Comparison of ENCODE assay signal across 7 cellular contexts in genomic region chr9:128034821-128035764, GRCh38. TPM values are rescaled to one million over a fixed set of nuclear protein-coding genes. Genes with fewer than 3 reads are reported as not detected.
DNase-seq lines count a peak whose midpoint lies in the region; ATAC-seq and TF ChIP-seq lines count a peak whose summit lies in the region.

No MANE protein-coding gene starts in this region.

- H3K4me2 ChIP-seq in KMS-11 (0 out of 2 replicates have a peak overlapping the region, but pooled peaks have one; percentile 41), OCI-LY1 (ENCODE audit: low read length) (no peak overlapping the region)

- no peak overlapping the region for H3K4me3 Mint-ChIP-seq in stimulated activated naive CD8-positive, alpha-beta T cell treated with anti-CD3 and anti-CD28 coated beads, Interleukin-15, Interleukin-2, amounts not matched to agents 100 ng/mL and 50 ng/mL, for 24 hours

- no peak overlapping the region for H3K9ac ChIP-seq in KMS-11
- H3K9ac ChIP-seq in OCI-LY1 (ENCODE audit: low read length): no peak overlapping the region

- H3K9me3 Mint-ChIP-seq in stimulated activated naive CD8-positive, alpha-beta T cell treated with anti-CD3 and anti-CD28 coated beads, Interleukin-15, Interleukin-2, amounts not matched to agents 100 ng/mL and 50 ng/mL, for 24 hours: no peaks in the 10 kb centered on the region

- H3K27ac Mint-ChIP-seq in stimulated activated naive CD8-positive, alpha-beta T cell treated with anti-CD3 and anti-CD28 coated beads, Interleukin-15, Interleukin-2, amounts not matched to agents 100 ng/mL and 50 ng/mL, for 24 hours: peak overlapping the region; percentile 65

- DNase-seq in activated T-cell treated with anti-CD3 and anti-CD28 coated beads for 1 hour (ENCODE audit: low read depth) (peak; percentile 48), epithelial cell of proximal tubule (ENCODE audit: low read depth) (peak; percentile 49), mucosa of descending colon (peak; percentile 72 to 80 (median 79))

- H3K27me3 Mint-ChIP-seq in stimulated activated naive CD8-positive, alpha-beta T cell treated with anti-CD3 and anti-CD28 coated beads, Interleukin-15, Interleukin-2, amounts not matched to agents 100 ng/mL and 50 ng/mL, for 24 hours: no peaks in the 10 kb centered on the region

- H3K27me3 ChIP-seq in KMS-11 (ENCODE audit: insufficient read depth, low read depth) (no peaks in the 10 kb centered on the region), OCI-LY1 (ENCODE audit: insufficient read depth, low read length) (no peaks in the 10 kb centered on the region; the same call in 1 of the 2 replicates)

- no peaks in the 10 kb centered on the region for H3K36me3 Mint-ChIP-seq in stimulated activated naive CD8-positive, alpha-beta T cell treated with anti-CD3 and anti-CD28 coated beads, Interleukin-15, Interleukin-2, amounts not matched to agents 100 ng/mL and 50 ng/mL, for 24 hours (ENCODE audit: low read depth)

- no peaks in the 10 kb centered on the region for H3K9me2 ChIP-seq in OCI-LY1 (ENCODE audit: low read depth, low read length)

- TF ChIP-seq CTCF in GM12875 (IDR thresholded peaks at IDR 0.05; ENCODE audit: borderline replicate concordance, insufficient read depth, low read depth, low read length): peak; percentile 68; the same call in 1 of the 2 replicates
- peak; percentile 88 for TF ChIP-seq CTCF in KMS-11 (conservative IDR thresholded peaks at IDR 0.05; ENCODE audit: low read depth, low read length)
- peak; percentile 92 for TF ChIP-seq CTCF in OCI-LY1 (IDR thresholded peaks at IDR 0.05; ENCODE audit: low read length)
- TF ChIP-seq CTCF in epithelial cell of proximal tubule (conservative IDR thresholded peaks at IDR 0.05; ENCODE audit: low read depth, low read length): peak; percentile 85
- TF ChIP-seq CTCF in mucosa of descending colon (IDR thresholded peaks at IDR 0.05): peak; percentile 76

- H3K4me1 Mint-ChIP-seq in stimulated activated naive CD8-positive, alpha-beta T cell treated with anti-CD3 and anti-CD28 coated beads, Interleukin-15, Interleukin-2, amounts not matched to agents 100 ng/mL and 50 ng/mL, for 24 hours (ENCODE audit: low read depth): peaks cover 40% of the 10 kb centered on the region

- no peaks in the 10 kb centered on the region for H3F3A ChIP-seq in OCI-LY1 (ENCODE audit: insufficient read depth, low read length)

- H3K9me3 ChIP-seq in OCI-LY1 (ENCODE audit: low read length): no peaks in the 10 kb centered on the region
- H3K9me3 ChIP-seq in mucosa of descending colon: no peaks in the 10 kb centered on the region

- ATAC-seq in mucosa of descending colon: peak; percentile 96

- H3K27ac ChIP-seq in KMS-11: no peak overlapping the region
- no peak overlapping the region for H3K27ac ChIP-seq in OCI-LY1 (ENCODE audit: low read depth, low read length, poor library complexity, severe bottlenecking)

- H3K4me1 ChIP-seq in KMS-11 (ENCODE audit: low read depth, poor library complexity, severe bottlenecking): peaks cover 26% of the 10 kb centered on the region
- peaks cover 13% of the 10 kb centered on the region for H3K4me1 ChIP-seq in OCI-LY1 (ENCODE audit: insufficient read depth, low read length, severe bottlenecking)
- H3K4me1 ChIP-seq in mucosa of descending colon (ENCODE audit: low read depth): peaks cover 19% of the 10 kb centered on the region

- no peak overlapping the region for H3K4me3 ChIP-seq in GM12875 (ENCODE audit: low read depth, low read length)
- no peak overlapping the region for H3K4me3 ChIP-seq in KMS-11 (IDR thresholded peaks at IDR 0.05; ENCODE audit: insufficient read depth, low read depth, low read length)
- H3K4me3 ChIP-seq in OCI-LY1 (ENCODE audit: low read depth, low read length, poor library complexity, severe bottlenecking): no peak overlapping the region
- no peak overlapping the region for H3K4me3 ChIP-seq in epithelial cell of proximal tubule (ENCODE audit: low read depth, low read length)
- H3K4me3 ChIP-seq in mucosa of descending colon: no peak overlapping the region

- H3K79me2 ChIP-seq in KMS-11 (ENCODE audit: insufficient read depth, low read depth) (no peaks in the 10 kb centered on the region), OCI-LY1 (ENCODE audit: insufficient read depth, low read length) (no peaks in the 10 kb centered on the region)

- H2AFZ ChIP-seq in KMS-11 (ENCODE audit: low read depth) (peak overlapping the region; percentile 50; the same call in 1 of the 2 replicates), OCI-LY1 (ENCODE audit: low read length) (no peak overlapping the region)

- H3K36me3 ChIP-seq in KMS-11 (ENCODE audit: insufficient read depth) (no peaks in the 10 kb centered on the region), OCI-LY1 (ENCODE audit: insufficient read depth, low read length) (no peaks in the 10 kb centered on the region), mucosa of descending colon (ENCODE audit: low read depth) (no peaks in the 10 kb centered on the region)

- H4K20me1 ChIP-seq in KMS-11 (ENCODE audit: insufficient read depth) (no peaks in the 10 kb centered on the region), OCI-LY1 (ENCODE audit: insufficient read depth, low read length) (no peaks in the 10 kb centered on the region)

- intact Hi-C loops in mucosa of descending colon (cut with DNase I, micrococcal nuclease): loop anchor here (2.0 to 10.0 kb wide), 4 partner anchors 50 to 93 kb away; partner anchors contain the start of gene EEIG1 (in 1 of the 2)

RNA-seq across cellular contexts. Expression of gene NAIF1, which starts 32.0 kb away (rescaled TPM):
- total RNA-seq in epithelial cell of proximal tubule (7.0 and 9.0 TPM in 2 replicates), mucosa of descending colon (10 to 100 TPM; 10.4 to 12.6 (median 11.9) TPM)

RNA-seq across cellular contexts. Expression of gene SLC25A25, which starts 32.9 kb away (rescaled TPM):
- total RNA-seq in epithelial cell of proximal tubule (7.3 and 12.2 TPM in 2 replicates), mucosa of descending colon (10 to 100 TPM; 19.1 to 27.3 (median 21.3) TPM)

RNA-seq across cellular contexts. Expression of gene EEIG1, which starts 54.3 kb away (rescaled TPM):
- total RNA-seq in epithelial cell of proximal tubule (3.9 and 5.0 TPM in 2 replicates), mucosa of descending colon (100 to 1,000 TPM; 127 to 168 (median 144) TPM)

Comparison
In these comparisons a context has a peak if more than half of its experiments do, and no peak if none do; other contexts are left out.
1. RNA of gene EEIG1, which starts 54.3 kb away (total RNA-seq): 127 to 168 TPM in mucosa of descending colon; 3.9 to 5.0 TPM in epithelial cell of proximal tubule; every median in the first group is over 10 times any median in the second.
2. Peak in every context shown above with its lines, with median percentiles within 50 percentile points of each other: CTCF ChIP-seq and DNase-seq.